8 cellular contexts compared by ENCODE assay signal in the genomic region with DNA sequence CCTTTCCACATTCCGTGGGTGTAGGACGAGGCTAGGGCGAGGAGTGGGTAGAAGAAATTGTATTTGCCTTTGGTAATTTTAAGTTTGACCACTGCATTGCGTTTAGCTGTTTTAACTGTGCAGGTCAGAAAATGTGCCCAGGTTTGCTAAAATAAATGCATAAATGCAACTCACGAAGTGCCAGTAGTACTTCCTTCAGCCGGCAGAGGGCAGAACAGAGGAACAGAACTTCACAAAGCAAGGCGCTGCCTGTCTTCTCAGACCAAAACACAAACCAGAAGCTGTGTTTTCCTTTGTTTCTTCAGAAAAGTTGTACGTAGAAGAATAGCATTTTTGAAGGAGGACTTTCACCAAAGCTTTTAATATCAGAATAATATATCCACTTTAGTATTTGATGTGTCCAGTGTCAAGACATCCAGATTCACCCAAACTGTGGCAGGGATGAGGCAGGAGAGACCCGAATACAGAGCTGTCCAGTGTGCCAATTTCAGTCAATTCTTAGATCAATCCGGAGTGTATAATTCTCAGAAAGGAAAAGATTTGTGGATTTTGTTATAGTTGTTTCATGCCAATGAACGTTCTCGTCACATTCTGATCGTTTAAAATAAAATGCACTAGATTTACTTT.
DNase-seq lines count a peak whose midpoint lies in the region; ATAC-seq and TF ChIP-seq lines count a peak whose summit lies in the region.

No MANE protein-coding gene starts in this region.

- H4K20me1 ChIP-seq in smooth muscle cell (ENCODE audit: low read depth), result no peaks in the 10 kb centered on the region

- H3K4me2 ChIP-seq in smooth muscle cell, result no peak overlapping the region

- H3K27ac Mint-ChIP-seq in CD4-positive, alpha-beta T cell, result no peak overlapping the region

- no peak for ATAC-seq in CD4-positive, alpha-beta T cell (ENCODE audit: poor library complexity)
- ATAC-seq in GM18907 (IDR thresholded peaks at IDR 0.05; ENCODE audit: unreplicated experiment), result peak; percentile 77
- no peak for ATAC-seq in HG03025 (IDR thresholded peaks at IDR 0.05; ENCODE audit: low FRiP score, unreplicated experiment)

- no peak overlapping the region for H3K4me3 Mint-ChIP-seq in CD4-positive, alpha-beta T cell

- H3K4me1 ChIP-seq in HUES6 (ENCODE audit: control insufficient read depth, insufficient read depth, low read length), result peaks cover 20% of the 10 kb centered on the region
- peaks cover 15% of the 10 kb centered on the region for H3K4me1 ChIP-seq in smooth muscle cell (ENCODE audit: low read depth)

- no peaks in the 10 kb centered on the region for H3K4me1 Mint-ChIP-seq in CD4-positive, alpha-beta T cell (ENCODE audit: low read depth)

- H3K36me3 Mint-ChIP-seq in CD4-positive, alpha-beta T cell (ENCODE audit: low read depth), result no peaks in the 10 kb centered on the region

- no peak overlapping the region for H3K4me3 ChIP-seq in HUES6 (ENCODE audit: low read depth, low read length)
- H3K4me3 ChIP-seq in smooth muscle cell, result no peak overlapping the region

- peak; percentile 67 for TF ChIP-seq CTCF in CD4-positive, alpha-beta T cell (IDR thresholded peaks at IDR 0.05)
- peak; percentile 89 for TF ChIP-seq CTCF in smooth muscle cell (IDR thresholded peaks at IDR 0.05; ENCODE audit: borderline replicate concordance, insufficient read depth, poor library complexity, severe bottlenecking)

- POLR2A ChIA-PET in CD4-positive, alpha-beta T cell (lab: Charles Lee), result no interaction called here

- CTCF ChIA-PET in CD4-positive, alpha-beta T cell (lab: Charles Lee), result interaction anchor here (0.6 to 1.7 kb wide), 4 partner anchors 12 to 951 kb away, joined by 3 to 10 read pairs (median 3); no protein-coding TSS in a partner anchor

- H3K9me3 Mint-ChIP-seq in CD4-positive, alpha-beta T cell, result no peaks in the 10 kb centered on the region

- no peaks in the 10 kb centered on the region for H3F3A ChIP-seq in smooth muscle cell (ENCODE audit: low read depth)

- H3K27ac ChIP-seq in CD4-positive, alpha-beta T cell (ENCODE audit: low read depth, low read length), result no peak overlapping the region
- H3K27ac ChIP-seq in HUES6 (ENCODE audit: low read depth, low read length) (peak overlapping the region; percentile 62; the same call in 1 of the 2 replicates), smooth muscle cell (ENCODE audit: low read depth) (no peak overlapping the region)

- no peaks in the 10 kb centered on the region for H3K9me3 ChIP-seq in CD4-positive, alpha-beta T cell (ENCODE audit: control insufficient read depth, low read length)
- no peaks in the 10 kb centered on the region for H3K9me3 ChIP-seq in HUES6 (ENCODE audit: control insufficient read depth, insufficient read depth, low read depth, low read length)
- H3K9me3 ChIP-seq in smooth muscle cell (replicated peaks; ENCODE audit: low read depth), result no peaks in the 10 kb centered on the region

- H3K27me3 ChIP-seq in CD4-positive, alpha-beta T cell (ENCODE audit: control insufficient read depth, insufficient read depth, low read length), result no peaks in the 10 kb centered on the region
- H3K27me3 ChIP-seq in HUES6 (ENCODE audit: control insufficient read depth, insufficient read depth, low read length) (no peaks in the 10 kb centered on the region), smooth muscle cell (ENCODE audit: low read depth) (no peaks in the 10 kb centered on the region)

- H3K27me3 Mint-ChIP-seq in CD4-positive, alpha-beta T cell, result peaks cover 6% of the 10 kb centered on the region

- peak overlapping the region; percentile 29 for H2AFZ ChIP-seq in smooth muscle cell (ENCODE audit: low read depth)

- no peaks in the 10 kb centered on the region for H3K36me3 ChIP-seq in HUES6 (ENCODE audit: control insufficient read depth, insufficient read depth, low read length)
- H3K36me3 ChIP-seq in smooth muscle cell (ENCODE audit: low read depth), result no peaks in the 10 kb centered on the region

- intact Hi-C loops in CD4-positive, alpha-beta T cell (cut with DNase I, micrococcal nuclease), result loop anchor here in 1 of 2 experiments (1.0 kb wide), 1 partner anchor 951 kb away; no protein-coding TSS in a partner anchor

- WGBS in smooth muscle cell (ENCODE audit: low lambda C conversion rate), result 50% methylated on average over 13 of the region's 13 CpGs

- peak; percentile 14 to 63 (median 31) for DNase-seq in CD4-positive, alpha-beta T cell
- DNase-seq in SKM-1 treated with dmso at 0.1 percent for 144 hours (lab: John Stamatoyannopoulos, UW; ENCODE audit: unreplicated experiment) (peak; percentile 32), anterior cingulate cortex (lab: John Stamatoyannopoulos, UW) (peak in 49 of 58 donors; percentile 5 to 85 (median 43)), hypothalamus (lab: John Stamatoyannopoulos, UW) (peak in 45 of 51 donors; percentile 6 to 83 (median 41)), smooth muscle cell (lab: John Stamatoyannopoulos, UW; ENCODE audit: unreplicated experiment) (peak; percentile 9)

- no peaks in the 10 kb centered on the region for H3K79me2 ChIP-seq in smooth muscle cell (ENCODE audit: low read depth)

- H3K9ac ChIP-seq in HUES6 (ENCODE audit: low read length) (no peak overlapping the region), smooth muscle cell (ENCODE audit: low read depth) (no peak overlapping the region)
